1 cellular context compared by ENCODE assay signal in the genomic region with DNA sequence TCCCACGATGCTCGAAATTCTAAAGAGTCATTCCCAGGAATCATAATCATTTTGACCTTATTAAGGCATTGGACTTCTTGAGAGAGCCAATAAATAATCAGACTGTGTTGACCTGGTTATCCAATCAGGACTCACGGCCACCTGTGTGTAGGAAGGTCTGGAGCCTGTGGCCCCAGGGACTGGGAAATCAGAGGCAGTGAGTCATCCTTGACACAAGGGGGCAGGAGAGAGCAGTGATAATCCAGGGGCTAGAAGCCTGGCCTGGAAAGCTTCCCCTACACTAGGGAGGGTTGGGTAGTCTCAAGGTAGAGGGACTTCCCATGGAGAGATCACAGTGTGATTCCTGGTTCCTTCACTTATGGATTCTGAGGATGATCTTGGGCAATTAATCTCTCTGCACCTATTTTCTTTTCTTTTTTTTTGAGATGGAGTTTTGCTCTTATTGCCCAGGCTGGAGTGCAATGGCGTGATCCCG.
TF ChIP-seq lines count a peak whose summit lies in the region.

No MANE protein-coding gene starts in this region.

TF ChIP-seq in IMR-90, 13 proteins besides CTCF, POLR2A, EP300 and RAD21:
- peak; percentile 90 for TF ChIP-seq SMC3 (IDR thresholded peaks at IDR 0.05; ENCODE audit: low read depth, low read length)
- TF ChIP-seq RFX5 (IDR thresholded peaks at IDR 0.05; ENCODE audit: low read depth, low read length) = no peak
- TF ChIP-seq RCOR1 (IDR thresholded peaks at IDR 0.05; ENCODE audit: insufficient replicate concordance, low read length) = no peak
